Comparison of ENCODE assay signal across 15 cellular contexts in the genomic region with DNA sequence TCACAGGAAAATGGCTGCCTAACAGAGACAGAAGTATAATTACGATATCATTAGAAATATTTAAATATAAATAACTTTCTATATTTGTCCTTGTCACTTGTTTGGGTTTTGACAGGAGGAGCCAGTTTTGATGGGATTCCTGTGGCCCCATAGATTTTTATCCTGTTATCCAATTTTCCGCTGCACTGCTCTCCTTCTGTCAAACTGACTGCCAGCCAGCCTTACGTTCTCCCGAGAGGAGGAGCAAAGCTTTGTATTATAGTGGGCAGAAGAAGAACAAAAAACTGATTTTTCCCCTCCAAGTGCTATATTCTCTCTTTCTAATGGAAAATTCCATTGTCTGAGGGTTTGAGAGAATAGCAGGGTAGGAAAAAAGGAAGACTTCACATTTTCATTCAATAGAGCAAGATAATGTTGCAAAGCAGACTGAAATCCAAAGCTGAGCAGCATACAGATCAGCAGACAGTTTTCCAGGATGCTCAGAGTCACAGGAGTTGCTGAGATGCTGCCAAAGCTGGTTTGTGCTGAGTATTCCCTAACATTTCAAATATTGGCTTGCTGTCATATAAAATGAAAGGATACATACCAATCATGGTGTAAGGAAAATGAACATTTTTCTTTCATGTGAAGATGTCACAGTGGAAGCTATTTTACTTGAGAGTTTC.
A peak's percentile ranks its signal among the peaks of the same experiment; 100 is the strongest.
DNase-seq lines count a peak whose midpoint lies in the region; ATAC-seq and TF ChIP-seq lines count a peak whose summit lies in the region.
"Had no signal": no experiment of that assay in that cellular context is flagged by ENCODE, and none has a peak within 500 bp of the region (broad histone marks: within the 10 kb centered on the region; RNA-seq: fewer than 3 reads in every experiment).

No MANE protein-coding gene starts in this region.

- H3K4me1 ChIP-seq in GM23338 (ENCODE audit: insufficient read depth) (no peaks in the 10 kb centered on the region), endodermal cell (ENCODE audit: control insufficient read depth, insufficient read depth, low read length) (no peaks in the 10 kb centered on the region), neuronal stem cell (ENCODE audit: control insufficient read depth in 2 of 2, insufficient read depth in 1 of 2, low read depth in 1 of 2, low read length in 2 of 2) (peaks cover 4% of the 10 kb centered on the region in 2 donors), mucosa of descending colon (ENCODE audit: low read depth) (no peaks in the 10 kb centered on the region)
- H3K4me1 ChIP-seq: Caco-2 had no signal

- no peak overlapping the region for H3K4me3 Mint-ChIP-seq in GM23338
- H3K4me3 Mint-ChIP-seq in endodermal cell: no peak overlapping the region
- no peak overlapping the region for H3K4me3 Mint-ChIP-seq in activated CD8-positive, alpha-beta memory T cell treated with anti-CD3 and anti-CD28 coated beads, Interleukin-2, amount 10 ng/mL, durations not matched to agents 7 days and 5 days

- no peak overlapping the region for H3K4me2 ChIP-seq in GM23338
- H3K4me2 ChIP-seq in neuronal stem cell (ENCODE audit: insufficient read depth, low read length, poor library complexity, severe bottlenecking): no peak overlapping the region
- H3K4me2 ChIP-seq: KMS-11 had no signal

- no peaks in the 10 kb centered on the region for H3K4me1 Mint-ChIP-seq in GM23338
- H3K4me1 Mint-ChIP-seq in endodermal cell: no peaks in the 10 kb centered on the region
- peaks cover 24% of the 10 kb centered on the region for H3K4me1 Mint-ChIP-seq in activated CD8-positive, alpha-beta memory T cell treated with anti-CD3 and anti-CD28 coated beads, Interleukin-2, amount 10 ng/mL, durations not matched to agents 7 days and 5 days

- no peak overlapping the region for H3K23ac ChIP-seq in neuronal stem cell (ENCODE audit: low read depth, low read length, poor library complexity)

- CTCF ChIA-PET in activated CD8-positive, alpha-beta memory T cell treated with anti-CD3 and anti-CD28 coated beads, Interleukin-2, amount 10 ng/mL, durations not matched to agents 7 days and 5 days (lab: Charles Lee): no interaction called here

- H2AFZ ChIP-seq in GM23338: 0 out of 2 replicates have a peak overlapping the region, but pooled peaks have one; percentile 3
- peak overlapping the region; percentile 74 for H2AFZ ChIP-seq in neuronal stem cell (ENCODE audit: low read length)

- H2BK12ac ChIP-seq in neuronal stem cell (ENCODE audit: low read length): no peak overlapping the region

- H4K8ac ChIP-seq in neuronal stem cell (ENCODE audit: low read depth, low read length): no peak overlapping the region

- H3K18ac ChIP-seq in neuronal stem cell (ENCODE audit: low read length): no peak overlapping the region

- ATAC-seq in GM23338: no peak
- ATAC-seq in mucosa of descending colon: no peak
- ATAC-seq in activated CD8-positive, alpha-beta memory T cell treated with anti-CD3 and anti-CD28 coated beads, Interleukin-2, amount 10 ng/mL, durations not matched to agents 7 days and 5 days: no peak

- 96% methylated on average over 3 of the region's 4 CpGs; no CpG with 5 or more reads in 1 of the 2 experiments for WGBS in endodermal cell (ENCODE audit: insufficient coverage in 1 of 2, insufficient read length in 1 of 2), 2 experiments
- no CpG with 5 or more reads among the region's 4 CpGs for WGBS in neuronal stem cell (ENCODE audit: extremely low coverage in 2 of 2, insufficient read length in 2 of 2, insufficient replicate concordance in 1 of 2), 2 donors

- H2BK120ac ChIP-seq in neuronal stem cell (ENCODE audit: low read depth, low read length): no peak overlapping the region

- H3K79me1 ChIP-seq in neuronal stem cell (ENCODE audit: low read depth, low read length): no peaks in the 10 kb centered on the region

- H3K4me3 ChIP-seq in GM23338 (no peak overlapping the region), endodermal cell (ENCODE audit: low read length) (no peak overlapping the region), neuronal stem cell (ENCODE audit: low read length in 2 of 2) (peak overlapping the region in 1 of 2 donors; percentile 12), mucosa of descending colon (no peak overlapping the region)

- no peaks in the 10 kb centered on the region for H3K9me3 ChIP-seq in endodermal cell (ENCODE audit: control insufficient read depth, low read length)
- H3K9me3 ChIP-seq in neuronal stem cell (replicated peaks in 1 of 2; ENCODE audit: control insufficient read depth in 2 of 2, insufficient read depth in 1 of 2, low read depth in 1 of 2, low read length in 2 of 2): no peaks in the 10 kb centered on the region
- H3K9me3 ChIP-seq in mucosa of descending colon: no peaks in the 10 kb centered on the region
- H3K9me3 ChIP-seq: Caco-2 had no signal

- H3K79me2 ChIP-seq in GM23338 (replicated peaks; ENCODE audit: insufficient read depth): no peaks in the 10 kb centered on the region

- H3K36me3 Mint-ChIP-seq in GM23338 (ENCODE audit: low read depth) (no peaks in the 10 kb centered on the region), endodermal cell (ENCODE audit: low read depth) (no peaks in the 10 kb centered on the region)
- H3K36me3 Mint-ChIP-seq in activated CD8-positive, alpha-beta memory T cell treated with anti-CD3 and anti-CD28 coated beads, Interleukin-2, amount 10 ng/mL, durations not matched to agents 7 days and 5 days: peaks cover 63% of the 10 kb centered on the region

- DNase-seq in GM23338 (ENCODE audit: low spot score) (no peak), NCI-H82 (lab: John Stamatoyannopoulos, UW) (peak; percentile 54), endodermal cell (no peak), neuronal stem cell (ENCODE audit: low spot score) (peak; percentile 11), middle frontal gyrus (ENCODE audit: extremely low spot score, low spot score) (no peak), NCI-H345 treated with DMSO at 0.1 percent for 48 hours (lab: John Stamatoyannopoulos, UW; ENCODE audit: unreplicated experiment) (no peak), mucosa of descending colon (no peak)
- DNase-seq in activated CD8-positive, alpha-beta memory T cell treated with anti-CD3 and anti-CD28 coated beads, Interleukin-2, amount 10 ng/mL, durations not matched to agents 7 days and 5 days: no peak
- DNase-seq: AML-193, Caco-2, DMS79, NCI-H1436 treated with DMSO at 0.1 percent for 48 hours, NCI-H2081 treated with DMSO at 0.1 percent for 48 hours, SW 1271 had no signal

- H3K27ac Mint-ChIP-seq in GM23338 (no peak overlapping the region), endodermal cell (no peak overlapping the region)
- H3K27ac Mint-ChIP-seq in activated CD8-positive, alpha-beta memory T cell treated with anti-CD3 and anti-CD28 coated beads, Interleukin-2, amount 10 ng/mL, durations not matched to agents 7 days and 5 days: no peak overlapping the region

- H2BK15ac ChIP-seq in neuronal stem cell (ENCODE audit: low read length): no peak overlapping the region

- H3K36me3 ChIP-seq in GM23338 (ENCODE audit: insufficient read depth) (no peaks in the 10 kb centered on the region), endodermal cell (ENCODE audit: control insufficient read depth, insufficient read depth, low read length) (no peaks in the 10 kb centered on the region), neuronal stem cell (replicated peaks in 1 of 2; ENCODE audit: control insufficient read depth in 2 of 2, insufficient read depth in 2 of 2, low read length in 2 of 2) (no peaks in the 10 kb centered on the region), mucosa of descending colon (ENCODE audit: low read depth) (no peaks in the 10 kb centered on the region)

- no peaks in the 10 kb centered on the region for H4K20me1 ChIP-seq in GM23338 (replicated peaks; ENCODE audit: insufficient read depth)

- TF ChIP-seq CTCF in GM23338 (conservative IDR thresholded peaks at IDR 0.05; ENCODE audit: low read depth in 2 of 2) (no peak), endodermal cell (conservative IDR thresholded peaks at IDR 0.05) (no peak), mucosa of descending colon (IDR thresholded peaks at IDR 0.05) (no peak)

- no peak overlapping the region for H3K4ac ChIP-seq in neuronal stem cell (ENCODE audit: low read length)

- no peaks in the 10 kb centered on the region for H3F3A ChIP-seq in GM23338 (replicated peaks; ENCODE audit: low read depth)

- no peak overlapping the region for H2BK5ac ChIP-seq in neuronal stem cell (ENCODE audit: low read length)

- H3K9me2 ChIP-seq in GM23338 (ENCODE audit: insufficient read depth): no peaks in the 10 kb centered on the region

- H2AK5ac ChIP-seq in neuronal stem cell (ENCODE audit: low read depth, low read length): no peak overlapping the region

- H3K9me3 Mint-ChIP-seq in GM23338 (no peaks in the 10 kb centered on the region), endodermal cell (no peaks in the 10 kb centered on the region)
- peaks cover 13% of the 10 kb centered on the region for H3K9me3 Mint-ChIP-seq in activated CD8-positive, alpha-beta memory T cell treated with anti-CD3 and anti-CD28 coated beads, Interleukin-2, amount 10 ng/mL, durations not matched to agents 7 days and 5 days (ENCODE audit: low read depth)

- H3K27me3 Mint-ChIP-seq in GM23338 (ENCODE audit: insufficient read depth, low read depth, poor library complexity) (no peaks in the 10 kb centered on the region), endodermal cell (ENCODE audit: insufficient read depth) (no peaks in the 10 kb centered on the region)
- H3K27me3 Mint-ChIP-seq in activated CD8-positive, alpha-beta memory T cell treated with anti-CD3 and anti-CD28 coated beads, Interleukin-2, amount 10 ng/mL, durations not matched to agents 7 days and 5 days: no peaks in the 10 kb centered on the region

- intact Hi-C loops in mucosa of descending colon (cut with DNase I, micrococcal nuclease): no loop called here

- no peak overlapping the region for H3K27ac ChIP-seq in GM23338 (ENCODE audit: low read depth)
- H3K27ac ChIP-seq in endodermal cell (ENCODE audit: low read depth, low read length): peak overlapping the region; percentile 10
- no peak overlapping the region for H3K27ac ChIP-seq in neuronal stem cell (replicated peaks; ENCODE audit: low read length)
- H3K27ac ChIP-seq: KMS-11 had no signal

- H3K14ac ChIP-seq in neuronal stem cell (ENCODE audit: low read length): no peak overlapping the region

- H3K27me3 ChIP-seq in GM23338 (ENCODE audit: insufficient read depth) (no peaks in the 10 kb centered on the region), endodermal cell (ENCODE audit: control insufficient read depth, insufficient read depth, low read length, poor library complexity, severe bottlenecking) (no peaks in the 10 kb centered on the region), neuronal stem cell (ENCODE audit: control insufficient read depth in 3 of 3, insufficient read depth in 3 of 3, low read depth in 1 of 3, low read length in 3 of 3) (no peaks in the 10 kb centered on the region)

- no peak overlapping the region for H3K9ac ChIP-seq in endodermal cell (ENCODE audit: extremely low read depth, low read length, poor library complexity, severe bottlenecking)
- H3K9ac ChIP-seq in neuronal stem cell (ENCODE audit: low read depth, low read length, poor library complexity): no peak overlapping the region
- H3K9ac ChIP-seq: KMS-11 had no signal

- H4K91ac ChIP-seq in neuronal stem cell (ENCODE audit: low read depth, low read length, poor library complexity): no peak overlapping the region

Comparison
In these comparisons a context has a peak if more than half of its experiments do, and no peak if none do; other contexts are left out.
1. DNase-seq: peak in NCI-H82 (single experiment) and neuronal stem cell (single experiment); none in GM23338 (single experiment), endodermal cell (single experiment), middle frontal gyrus (single experiment), NCI-H345 treated with DMSO at 0.1 percent for 48 hours (single experiment), mucosa of descending colon (0 of 3) and activated CD8-positive, alpha-beta memory T cell treated with anti-CD3 and anti-CD28 coated beads, Interleukin-2, amount 10 ng/mL, durations not matched to agents 7 days and 5 days (single experiment).